ENCODE assay signal across 27 cellular contexts in the genomic region with DNA sequence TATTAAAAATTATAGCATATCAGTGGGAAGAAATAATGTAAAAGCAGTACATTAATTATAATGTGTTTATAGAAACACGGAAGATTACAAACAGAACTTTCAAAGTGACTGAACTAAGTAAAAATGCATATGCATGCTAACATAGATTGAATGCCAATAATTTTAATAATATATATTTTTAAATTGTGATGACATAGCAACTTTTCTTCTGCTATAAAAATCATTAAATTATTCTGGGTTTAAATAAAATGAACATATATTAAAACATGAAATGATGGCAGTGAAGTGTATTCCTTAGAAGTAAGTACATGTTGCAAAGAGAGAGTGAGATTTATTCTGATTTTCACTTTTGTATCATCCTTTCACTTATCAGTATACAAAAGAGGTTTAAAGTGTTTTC.
"Had no signal": no experiment of that assay in that cellular context is flagged by ENCODE, and none has a peak within 500 bp of the region (broad histone marks: within the 10 kb centered on the region; RNA-seq: fewer than 3 reads in every experiment).

No MANE protein-coding gene starts in this region.

- H3K4me2 ChIP-seq: smooth muscle cell had no signal

- H3K36me3 ChIP-seq: lower lobe of right lung, pancreas, prostate gland, sigmoid colon, uterus had no signal

- FAIRE-seq: keratinocyte had no signal

- H3K4me3 ChIP-seq: lower lobe of right lung, pancreas, prostate gland, sigmoid colon, smooth muscle cell, tibial nerve, uterus had no signal

- DNase-seq: hypothalamus; kidney glomerular epithelial cell; left cardiac atrium; lower lobe of right lung; mammary epithelial cell; mesenchymal stem cell; naive thymus-derived CD8-positive, alpha-beta T cell; nucleus accumbens; pancreas; posterior cingulate gyrus; retina; right cardiac atrium; sigmoid colon; stimulated activated CD4-positive, alpha-beta T cell treated with anti-CD3 and anti-CD28 coated beads, Interleukin-1b, Interleukin-23, amount 100 ng/mL, for 48 hours; stimulated activated CD4-positive, alpha-beta T cell treated with anti-CD3 and anti-CD28 coated beads, Interleukin-2, amount 100 ng/mL, for 48 hours; stimulated activated CD4-positive, alpha-beta T cell treated with anti-CD3 and anti-CD28 coated beads, Interleukin-4, amount 100 ng/mL, for 4 hours; stimulated activated CD8-positive, alpha-beta memory T cell treated with anti-CD3 and anti-CD28 coated beads, Interleukin-4, amount 100 ng/mL, for 48 hours; stimulated activated naive CD4-positive, alpha-beta T cell treated with Interleukin-2 at 50 U/mL for 16 hours; stimulated activated naive CD8-positive, alpha-beta T cell treated with anti-CD3 and anti-CD28 coated beads, Interleukin-15, amount 100 ng/mL, for 72 hours; substantia nigra; uterus had no signal

- H3K9me3 ChIP-seq: lower lobe of right lung, pancreas, prostate gland, sigmoid colon, tibial nerve, uterus had no signal

- H3K27me3 ChIP-seq: pancreas, sigmoid colon, tibial nerve, uterus had no signal

- H3K27ac ChIP-seq: lower lobe of right lung, pancreas, prostate gland, sigmoid colon, tibial nerve, uterus had no signal

- ATAC-seq: left cardiac atrium; left lobe of liver; lower lobe of right lung; naive thymus-derived CD8-positive, alpha-beta T cell; pancreas; right cardiac atrium; stimulated activated memory B cell treated with anti-CD40 and anti-IgM and Interleukin-4, amounts not matched to agents 10 μg/mL and 1 μg/mL and 100 μg/mL, for 72 hours; stimulated activated naive CD8-positive, alpha-beta T cell treated with anti-CD3 and anti-CD28 coated beads, Interleukin-15, amount 100 ng/mL, for 72 hours had no signal

- H3K4me1 ChIP-seq: lower lobe of right lung, pancreas, prostate gland, sigmoid colon, tibial nerve, uterus had no signal
